Comparison of ENCODE assay signal across 1 cellular context in the genomic region with DNA sequence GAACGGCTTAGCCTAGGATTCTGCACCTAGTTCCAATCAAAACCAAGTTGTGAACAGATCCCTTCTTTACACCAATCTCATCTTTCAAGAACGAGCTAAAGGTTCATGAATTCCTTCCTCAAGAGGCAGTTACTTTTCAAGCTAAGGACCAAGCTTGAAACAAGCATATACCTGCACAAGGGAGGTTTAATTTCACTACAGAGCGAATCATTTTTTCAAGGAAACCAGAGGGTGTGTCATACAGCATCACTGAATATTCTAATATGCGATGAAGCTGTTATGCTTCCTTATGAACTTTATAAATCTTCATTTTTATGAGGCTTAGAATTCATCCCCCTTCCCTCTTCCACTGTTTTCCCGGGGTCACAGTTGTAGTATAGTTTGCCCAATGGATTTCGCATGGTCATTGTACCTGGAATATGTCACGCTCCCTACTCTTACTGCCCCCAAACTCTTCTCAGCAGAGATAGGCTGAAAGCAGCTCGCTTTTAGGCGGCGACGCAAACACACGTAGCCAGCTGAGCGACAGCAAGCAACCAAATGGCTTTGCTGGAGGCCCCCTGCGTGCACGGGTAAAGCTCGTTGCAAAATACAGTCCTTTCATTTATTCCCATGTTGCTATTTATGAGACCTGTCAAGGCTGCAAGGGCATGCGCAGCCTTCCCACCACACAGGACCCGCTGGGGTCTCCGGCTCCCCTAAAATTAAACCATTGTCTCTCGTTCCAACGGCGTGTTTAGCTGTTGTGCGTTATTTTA.
TF ChIP-seq lines count a peak whose summit lies in the region.

No MANE protein-coding gene starts in this region.

TF ChIP-seq in K562, 482 proteins besides CTCF, POLR2A, EP300 and RAD21 (continued from another document):
- TF ChIP-seq, protein P1, sequence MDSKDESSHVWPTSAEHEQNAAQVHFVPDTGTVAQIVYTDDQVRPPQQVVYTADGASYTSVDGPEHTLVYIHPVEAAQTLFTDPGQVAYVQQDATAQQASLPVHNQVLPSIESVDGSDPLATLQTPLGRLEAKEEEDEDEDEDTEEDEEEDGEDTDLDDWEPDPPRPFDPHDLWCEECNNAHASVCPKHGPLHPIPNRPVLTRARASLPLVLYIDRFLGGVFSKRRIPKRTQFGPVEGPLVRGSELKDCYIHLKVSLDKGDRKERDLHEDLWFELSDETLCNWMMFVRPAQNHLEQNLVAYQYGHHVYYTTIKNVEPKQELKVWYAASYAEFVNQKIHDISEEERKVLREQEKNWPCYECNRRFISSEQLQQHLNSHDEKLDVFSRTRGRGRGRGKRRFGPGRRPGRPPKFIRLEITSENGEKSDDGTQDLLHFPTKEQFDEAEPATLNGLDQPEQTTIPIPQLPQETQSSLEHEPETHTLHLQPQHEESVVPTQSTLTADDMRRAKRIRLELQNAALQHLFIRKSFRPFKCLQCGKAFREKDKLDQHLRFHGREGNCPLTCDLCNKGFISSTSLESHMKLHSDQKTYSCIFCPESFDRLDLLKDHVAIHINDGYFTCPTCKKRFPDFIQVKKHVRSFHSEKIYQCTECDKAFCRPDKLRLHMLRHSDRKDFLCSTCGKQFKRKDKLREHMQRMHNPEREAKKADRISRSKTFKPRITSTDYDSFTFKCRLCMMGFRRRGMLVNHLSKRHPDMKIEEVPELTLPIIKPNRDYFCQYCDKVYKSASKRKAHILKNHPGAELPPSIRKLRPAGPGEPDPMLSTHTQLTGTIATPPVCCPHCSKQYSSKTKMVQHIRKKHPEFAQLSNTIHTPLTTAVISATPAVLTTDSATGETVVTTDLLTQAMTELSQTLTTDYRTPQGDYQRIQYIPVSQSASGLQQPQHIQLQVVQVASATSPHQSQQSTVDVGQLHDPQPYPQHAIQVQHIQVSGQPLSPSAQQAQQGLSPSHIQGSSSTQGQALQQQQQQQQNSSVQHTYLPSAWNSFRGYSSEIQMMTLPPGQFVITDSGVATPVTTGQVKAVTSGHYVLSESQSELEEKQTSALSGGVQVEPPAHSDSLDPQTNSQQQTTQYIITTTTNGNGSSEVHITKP (IDR thresholded peaks at IDR 0.05; ENCODE audit: partially characterized antibody): peak; percentile 24
- TF ChIP-seq GABPB1 (CRISPR knock-in tag; IDR thresholded peaks at IDR 0.05) (no peak), KLF1 (tag; IDR thresholded peaks at IDR 0.05) (no peak), SLC30A9 (CRISPR knock-in tag; IDR thresholded peaks at IDR 0.05) (no peak), GATA2 (CRISPR knock-in tag; IDR thresholded peaks at IDR 0.05) (no peak), TBL1XR1 (IDR thresholded peaks at IDR 0.05; ENCODE audit: low read length in 2 of 2) (peak in 1 of 2 experiments; percentile 89; a peak in 2 of 4 replicates)
- TF ChIP-seq, protein P2, sequence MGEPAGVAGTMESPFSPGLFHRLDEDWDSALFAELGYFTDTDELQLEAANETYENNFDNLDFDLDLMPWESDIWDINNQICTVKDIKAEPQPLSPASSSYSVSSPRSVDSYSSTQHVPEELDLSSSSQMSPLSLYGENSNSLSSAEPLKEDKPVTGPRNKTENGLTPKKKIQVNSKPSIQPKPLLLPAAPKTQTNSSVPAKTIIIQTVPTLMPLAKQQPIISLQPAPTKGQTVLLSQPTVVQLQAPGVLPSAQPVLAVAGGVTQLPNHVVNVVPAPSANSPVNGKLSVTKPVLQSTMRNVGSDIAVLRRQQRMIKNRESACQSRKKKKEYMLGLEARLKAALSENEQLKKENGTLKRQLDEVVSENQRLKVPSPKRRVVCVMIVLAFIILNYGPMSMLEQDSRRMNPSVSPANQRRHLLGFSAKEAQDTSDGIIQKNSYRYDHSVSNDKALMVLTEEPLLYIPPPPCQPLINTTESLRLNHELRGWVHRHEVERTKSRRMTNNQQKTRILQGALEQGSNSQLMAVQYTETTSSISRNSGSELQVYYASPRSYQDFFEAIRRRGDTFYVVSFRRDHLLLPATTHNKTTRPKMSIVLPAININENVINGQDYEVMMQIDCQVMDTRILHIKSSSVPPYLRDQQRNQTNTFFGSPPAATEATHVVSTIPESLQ (CRISPR knock-in tag; IDR thresholded peaks at IDR 0.05): no peak
